In the genomic region with DNA sequence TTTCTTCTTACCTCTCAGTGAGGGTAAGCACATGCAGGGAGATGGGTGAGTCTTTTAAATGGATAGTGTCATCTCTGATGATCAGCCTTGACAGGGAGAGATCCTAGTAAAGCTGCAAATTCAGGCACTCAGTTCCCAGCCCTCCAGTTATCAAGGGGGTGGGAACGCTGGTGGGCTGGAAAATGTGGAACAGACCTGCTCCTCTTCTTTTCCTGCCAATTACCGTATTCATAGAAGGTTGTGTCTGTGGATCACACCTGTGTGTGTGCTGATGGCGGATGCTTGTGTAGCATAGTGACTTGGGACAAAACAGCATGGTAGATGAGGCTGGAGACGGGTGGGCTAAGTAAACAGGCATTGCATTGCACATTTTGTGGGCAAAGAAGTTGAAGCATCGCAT, we compare ENCODE assay signal across 20 cellular contexts. TPM values are rescaled to one million over a fixed set of nuclear protein-coding genes. Genes with fewer than 3 reads are reported as not detected.
A peak's percentile ranks its signal among the peaks of the same experiment; 100 is the strongest.
DNase-seq lines count a peak whose midpoint lies in the region; ATAC-seq and TF ChIP-seq lines count a peak whose summit lies in the region.
"Had no signal": no experiment of that assay in that cellular context is flagged by ENCODE, and none has a peak within 500 bp of the region (broad histone marks: within the 10 kb centered on the region; RNA-seq: fewer than 3 reads in every experiment).

No MANE protein-coding gene starts in this region.

- H3K4me3 ChIP-seq in cardiac muscle cell (no peak overlapping the region), heart right ventricle (no peak overlapping the region)
- H3K4me3 ChIP-seq: A549, GM23248, SJSA1 had no signal

- peaks cover 30% of the 10 kb centered on the region for H3K4me1 ChIP-seq in cardiac muscle cell (ENCODE audit: low read depth)
- H3K4me1 ChIP-seq in heart right ventricle, result peaks cover 0 to 18% (median 3%) of the 10 kb centered on the region in 9 donors

- H3K9me3 ChIP-seq in cardiac muscle cell (ENCODE audit: low read depth) (no peaks in the 10 kb centered on the region), heart right ventricle (no peaks in the 10 kb centered on the region), T-helper 17 cell (ENCODE audit: control insufficient read depth, low read length, poor library complexity, severe bottlenecking) (no peaks in the 10 kb centered on the region)
- H3K9me3 ChIP-seq: A549, BE2C, SJSA1 had no signal

- no peak for DNase-seq in cardiac muscle cell (ENCODE audit: low read depth in 1 of 2, low spot score in 1 of 2)
- DNase-seq in heart right ventricle, result no peak
- no peak for DNase-seq in T-helper 17 cell
- DNase-seq in head of caudate nucleus, result peak in 31 of 42 donors; percentile 24 to 80 (median 56)
- DNase-seq in putamen (ENCODE audit: low spot score), result peak; percentile 59
- DNase-seq in SIG-M5 (lab: John Stamatoyannopoulos, UW), result no peak
- no peak for DNase-seq in NCI-H1105 (lab: John Stamatoyannopoulos, UW)
- DNase-seq: BE2C, DMS79, NCI-H1105 treated with DMSO at 0.1 percent for 48 hours, NCI-H2081, NCI-H510A treated with DMSO at 0.1 percent for 48 hours, NCI-H774, OCI-M1 had no signal

- H3K4me3 Mint-ChIP-seq in T-helper 17 cell, result no peak overlapping the region

- H3K27me3 Mint-ChIP-seq in T-helper 17 cell, result no peaks in the 10 kb centered on the region

- H3K36me3 ChIP-seq in cardiac muscle cell (no peaks in the 10 kb centered on the region), heart right ventricle (peaks cover 0 to 40% (median 10%) of the 10 kb centered on the region in 9 donors)

- 89 to 95% methylated on average over 5 of the region's 5 CpGs for WGBS in heart right ventricle, 2 donors

- H3K27ac ChIP-seq in cardiac muscle cell, result peak overlapping the region; percentile 84
- H3K27ac ChIP-seq in heart right ventricle, result no peak overlapping the region
- H3K27ac ChIP-seq: A549, GM23248, KMS-11 had no signal

- intact Hi-C loops in heart right ventricle (cut with DNase I), result no loop called here
- intact Hi-C loops in head of caudate nucleus (cut with DNase I), result no loop called here

- H3K27ac Mint-ChIP-seq in T-helper 17 cell, result peak overlapping the region; percentile 78

- H3K27me3 ChIP-seq in cardiac muscle cell (no peaks in the 10 kb centered on the region), heart right ventricle (no peaks in the 10 kb centered on the region)
- H3K27me3 ChIP-seq: BE2C, SJSA1 had no signal

- ATAC-seq in heart right ventricle, result no peak
- ATAC-seq in T-helper 17 cell, result no peak
- ATAC-seq in GM21390 (IDR thresholded peaks at IDR 0.05; ENCODE audit: unreplicated experiment), result no peak
- ATAC-seq: A549, HCT116 had no signal

- H3K36me3 Mint-ChIP-seq in T-helper 17 cell (ENCODE audit: low read depth), result peaks cover 7% of the 10 kb centered on the region

- H3K4me1 Mint-ChIP-seq in T-helper 17 cell, result peaks cover 13% of the 10 kb centered on the region

- TF ChIP-seq CTCF in cardiac muscle cell (IDR thresholded peaks at IDR 0.05; ENCODE audit: low read depth, low read length) (no peak), heart right ventricle (IDR thresholded peaks at IDR 0.05) (no peak)

RNA-seq across cellular contexts. Expression of a gene that starts 30.8 kb away (rescaled TPM):
- total RNA-seq in cardiac muscle cell, result 37.5 and 42.4 TPM in 2 replicates
- polyA plus RNA-seq in cardiac muscle cell, result 154 and 228 TPM in 2 replicates
- total RNA-seq in heart right ventricle, result 10 to 100 TPM; 53.5 to 78.8 (median 56.8) TPM
- 10 to 100 TPM; 51.2 to 88.4 TPM for polyA plus RNA-seq in heart right ventricle
- 10 to 100 TPM; 15.1 to 17.4 TPM for total RNA-seq in T-helper 17 cell

Comparison
In these comparisons a context has a peak if more than half of its experiments do, and no peak if none do; other contexts are left out.
1. DNase-seq: peak in head of caudate nucleus (31 of 42) and putamen (single experiment); none in cardiac muscle cell (0 of 2), heart right ventricle (0 of 2), T-helper 17 cell (0 of 3), SIG-M5 (single experiment) and NCI-H1105 (single experiment).